ENCODE assay signal across 29 cellular contexts in the genomic region with DNA sequence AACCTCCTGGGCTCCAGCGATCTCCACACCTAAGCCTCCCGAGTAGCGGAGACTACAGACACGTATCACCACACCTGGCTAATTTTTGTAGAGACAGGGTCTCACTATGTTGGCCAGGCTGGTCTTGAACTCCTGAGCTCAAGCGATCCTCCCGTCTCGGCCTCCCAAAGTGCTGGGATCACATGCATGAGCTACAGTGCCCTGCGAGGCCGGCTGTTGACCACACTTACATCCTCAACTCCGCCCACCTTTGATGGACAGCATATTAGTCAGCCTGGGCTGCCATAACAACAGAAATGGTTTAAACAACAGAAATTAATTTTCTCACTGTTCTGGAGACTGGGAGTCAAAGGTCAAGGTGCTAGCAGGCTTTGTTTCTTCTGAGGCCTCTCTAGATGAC.
A peak's percentile ranks its signal among the peaks of the same experiment; 100 is the strongest.
DNase-seq lines count a peak whose midpoint lies in the region; ATAC-seq, FAIRE-seq and TF ChIP-seq lines count a peak whose summit lies in the region.
"Had no signal": no experiment of that assay in that cellular context is flagged by ENCODE, and none has a peak within 500 bp of the region (broad histone marks: within the 10 kb centered on the region; RNA-seq: fewer than 3 reads in every experiment).

No MANE protein-coding gene starts in this region.

- H3K36me3 ChIP-seq in IMR-90 (ENCODE audit: control insufficient read depth, insufficient read depth, low read length) = no peaks in the 10 kb centered on the region
- no peaks in the 10 kb centered on the region for H3K36me3 ChIP-seq in aorta (ENCODE audit: control insufficient read depth in 1 of 2, insufficient read depth in 2 of 2, low read length in 1 of 2)
- H3K36me3 ChIP-seq: BE2C, colonic mucosa, right lobe of liver had no signal

- 0 out of 2 replicates have a peak overlapping the region, but pooled peaks have one; percentile 48 for H3K14ac ChIP-seq in IMR-90 (replicated peaks; ENCODE audit: low read depth, low read length)

- 0 out of 3 replicates have a peak overlapping the region, but pooled peaks have one; percentile 10 for H2BK15ac ChIP-seq in IMR-90 (ENCODE audit: low read depth, low read length)

- H2AFZ ChIP-seq in IMR-90 (replicated peaks; ENCODE audit: low read length, poor library complexity) = no peak overlapping the region

- in situ Hi-C loops in Caki2 (cut with HindIII; ENCODE audit: low pct_unique_long_range_greater_than_20kb, low sequenced_read_pairs) = no loop called here
- in situ Hi-C loops in IMR-90 (cut with MboI; ENCODE audit: low sequenced_read_pairs) = no loop called here

- POLR2A ChIA-PET in IMR-90 (lab: Charles Lee; ENCODE audit: unreplicated experiment) = no interaction called here

- no peak overlapping the region for H2AK9ac ChIP-seq in IMR-90 (replicated peaks; ENCODE audit: low read depth, low read length, poor library complexity)

- no peak overlapping the region for H3K56ac ChIP-seq in IMR-90 (ENCODE audit: extremely low read depth, insufficient read depth, low read length)

- no peak for TF ChIP-seq POLR2A in IMR-90 (IDR thresholded peaks at IDR 0.05; ENCODE audit: low read depth, low read length)

- no peak overlapping the region for H4K91ac ChIP-seq in IMR-90 (ENCODE audit: insufficient read depth, low read depth, low read length)

- no peak for ATAC-seq in IMR-90 (ENCODE audit: low read depth)
- no peak for ATAC-seq in T-helper 17 cell
- no peak for ATAC-seq in aorta (ENCODE audit: low FRiP score)
- ATAC-seq: activated T-cell treated with anti-CD3 and anti-CD28 coated beads, Interleukin-2, amount 50 U/mL, for 72 hours; right lobe of liver; stimulated activated effector memory CD8-positive, alpha-beta T cell treated with anti-CD3 and anti-CD28 coated beads, Interleukin-12 subunit alpha, Interleukin-12 subunit beta, amount 100 ng/mL, for 72 hours; WTC11 had no signal

- H3K4me1 ChIP-seq in IMR-90 (ENCODE audit: control insufficient read depth, insufficient read depth, low read length) = peaks cover 15% of the 10 kb centered on the region
- H3K4me1 ChIP-seq in aorta (ENCODE audit: control insufficient read depth in 1 of 2, insufficient read depth in 2 of 2, low read length in 2 of 2) = no peaks in the 10 kb centered on the region
- H3K4me1 ChIP-seq: colonic mucosa, right lobe of liver had no signal

- H3K9me3 ChIP-seq in IMR-90 (ENCODE audit: control insufficient read depth, insufficient read depth, low read length) (no peaks in the 10 kb centered on the region), T-helper 17 cell (ENCODE audit: control insufficient read depth, low read length, poor library complexity, severe bottlenecking) (no peaks in the 10 kb centered on the region), aorta (ENCODE audit: control insufficient read depth, low read length) (no peaks in the 10 kb centered on the region)
- H3K9me3 ChIP-seq: BE2C, colonic mucosa, right lobe of liver had no signal

- dilution Hi-C loops in IMR-90 (cut with HindIII; ENCODE audit: low sequenced_read_pairs, unreplicated experiment) = no loop called here

- H3K4me3 ChIP-seq in IMR-90 (ENCODE audit: insufficient read depth, low read depth, low read length) = no peak overlapping the region
- no peak overlapping the region for H3K4me3 ChIP-seq in aorta (ENCODE audit: low read length in 2 of 2)
- H3K4me3 ChIP-seq: colonic mucosa, lung, right lobe of liver had no signal

- H4K8ac ChIP-seq in IMR-90 (ENCODE audit: low read depth in 2 of 2, low read length in 2 of 2) = no peak overlapping the region

- TF ChIP-seq CTCF in IMR-90 (conservative IDR thresholded peaks at IDR 0.05; ENCODE audit: low read depth, low read length) (no peak), type B pancreatic cell (conservative IDR thresholded peaks at IDR 0.05) (no peak)

- H3K27ac Mint-ChIP-seq in T-helper 17 cell (peak overlapping the region; percentile 9), type B pancreatic cell (no peak overlapping the region)
- H3K27ac Mint-ChIP-seq: activated naive CD4-positive, alpha-beta T cell treated with anti-CD3 and anti-CD28 coated beads for 36 hours; activated T-cell treated with anti-CD3 and anti-CD28 coated beads, Interleukin-2, amount 50 U/mL, for 72 hours; stimulated activated effector memory CD8-positive, alpha-beta T cell treated with anti-CD3 and anti-CD28 coated beads, Interleukin-12 subunit alpha, Interleukin-12 subunit beta, amount 100 ng/mL, for 72 hours; WTC11 had no signal

- H3K9me1 ChIP-seq in IMR-90 (ENCODE audit: insufficient read depth, low read length) = peaks cover 12% of the 10 kb centered on the region

- H3K18ac ChIP-seq in IMR-90 (ENCODE audit: low read depth, low read length) = no peak overlapping the region

- peak overlapping the region; percentile 32; the same call in 1 of the 2 replicates for H2BK120ac ChIP-seq in IMR-90 (ENCODE audit: low read depth, low read length)

- no peak overlapping the region for H2BK20ac ChIP-seq in IMR-90 (ENCODE audit: low read depth, low read length)

- peaks cover 12% of the 10 kb centered on the region for H3K4me1 Mint-ChIP-seq in T-helper 17 cell
- H3K4me1 Mint-ChIP-seq in type B pancreatic cell (ENCODE audit: unreplicated experiment) = peaks cover 10% of the 10 kb centered on the region
- H3K4me1 Mint-ChIP-seq: WTC11 had no signal

- BruUV-seq in IMR-90 (replicated peaks; lab: Mats Ljungman, UMichigan) = no TSS peak

- H3K36me3 Mint-ChIP-seq in T-helper 17 cell (ENCODE audit: low read depth) (no peaks in the 10 kb centered on the region), type B pancreatic cell (no peaks in the 10 kb centered on the region)
- H3K36me3 Mint-ChIP-seq: stimulated activated effector memory CD8-positive, alpha-beta T cell treated with anti-CD3 and anti-CD28 coated beads, Interleukin-12 subunit alpha, Interleukin-12 subunit beta, amount 100 ng/mL, for 72 hours; WTC11 had no signal

- intact Hi-C loops in IMR-90 (cut with micrococcal nuclease) (loop anchor here (10.0 kb wide), 1 partner anchor 134 kb away; no protein-coding TSS in a partner anchor), aorta (cut with DNase I) (no loop called here)

- 100% methylated on average over 3 of the region's 10 CpGs; no CpG with 5 or more reads in 1 of the 2 experiments for WGBS in IMR-90 (ENCODE audit: extremely low coverage in 2 of 2, insufficient read length in 1 of 2), 2 experiments
- WGBS in aorta, 2 donors = 94 to 99% methylated on average over 10 of the region's 10 CpGs

- no peak overlapping the region for H2AK5ac ChIP-seq in IMR-90 (ENCODE audit: low read depth, low read length)

- no peak overlapping the region for H4K5ac ChIP-seq in IMR-90 (ENCODE audit: low read depth, low read length)

- peak; percentile 12 for DNase-seq in Caki2 (ENCODE audit: low read depth)
- DNase-seq in IMR-90 = no peak
- no peak for DNase-seq in T-helper 17 cell
- DNase-seq in iris pigment epithelial cell (ENCODE audit: low read depth) = peak; percentile 57
- DNase-seq in aorta = no peak
- DNase-seq in SIG-M5 treated with dmso at 0.1 percent for 504 hours (lab: John Stamatoyannopoulos, UW; ENCODE audit: unreplicated experiment) = no peak
- DNase-seq in HTR-8/SVneo (ENCODE audit: insufficient read length, low spot score) = no peak
- DNase-seq in type B pancreatic cell (ENCODE audit: extremely low spot score, unreplicated experiment) = no peak
- DNase-seq: activated CD4-positive, alpha-beta T cell treated with anti-CD3 and anti-CD28 coated beads, Interleukin-2, amount 50 U/mL, for 1 hour; activated naive CD4-positive, alpha-beta T cell treated with anti-CD3 and anti-CD28 coated beads for 36 hours; activated T-cell treated with anti-CD3 and anti-CD28 coated beads, Interleukin-2, amount 50 U/mL, for 72 hours; amniotic stem cell; BE2C; colonic mucosa; DMS79; effector memory CD4-positive, alpha-beta T cell; NCI-H1417; NCI-H2081; NCI-H345; NCI-H748 treated with DMSO at 0.1 percent for 48 hours; right lobe of liver; stimulated activated CD4-positive, alpha-beta T cell treated with anti-CD3 and anti-CD28 coated beads, Interleukin-4, amount 100 ng/mL, for 24 hours; T1000; trophoblast cell had no signal

- no peak overlapping the region for H3K4me3 Mint-ChIP-seq in T-helper 17 cell
- H3K4me3 Mint-ChIP-seq in type B pancreatic cell = no peak overlapping the region
- H3K4me3 Mint-ChIP-seq: activated naive CD4-positive, alpha-beta T cell treated with anti-CD3 and anti-CD28 coated beads for 36 hours; activated T-cell treated with anti-CD3 and anti-CD28 coated beads, Interleukin-2, amount 50 U/mL, for 72 hours; stimulated activated effector memory CD8-positive, alpha-beta T cell treated with anti-CD3 and anti-CD28 coated beads, Interleukin-12 subunit alpha, Interleukin-12 subunit beta, amount 100 ng/mL, for 72 hours; WTC11 had no signal

- CTCF ChIA-PET in IMR-90 (lab: Yijun Ruan, JAX) = interaction anchor here (0.7 to 0.9 kb wide), 2 partner anchors 286 to 330 kb away, joined by 3 read pairs; no protein-coding TSS in a partner anchor

- H3K9me3 Mint-ChIP-seq in type B pancreatic cell = no peaks in the 10 kb centered on the region
- H3K9me3 Mint-ChIP-seq: activated naive CD4-positive, alpha-beta T cell treated with anti-CD3 and anti-CD28 coated beads for 36 hours; activated T-cell treated with anti-CD3 and anti-CD28 coated beads, Interleukin-2, amount 50 U/mL, for 72 hours; stimulated activated effector memory CD8-positive, alpha-beta T cell treated with anti-CD3 and anti-CD28 coated beads, Interleukin-12 subunit alpha, Interleukin-12 subunit beta, amount 100 ng/mL, for 72 hours; WTC11 had no signal

- no peak for FAIRE-seq in HTR-8/SVneo (lab: Jason Lieb, UNC)
- FAIRE-seq: bronchial epithelial cell, GM18507 had no signal

- no peak overlapping the region for H3K4ac ChIP-seq in IMR-90 (ENCODE audit: low read depth, low read length)

- H3K27me3 ChIP-seq in IMR-90 (ENCODE audit: control insufficient read depth, insufficient read depth, low read length) (no peaks in the 10 kb centered on the region), aorta (ENCODE audit: control insufficient read depth in 1 of 2, insufficient read depth in 2 of 2, low read length in 1 of 2) (no peaks in the 10 kb centered on the region)
- H3K27me3 ChIP-seq: BE2C, colonic mucosa, right lobe of liver had no signal

- H3K27me3 Mint-ChIP-seq in T-helper 17 cell = no peaks in the 10 kb centered on the region
- H3K27me3 Mint-ChIP-seq in type B pancreatic cell = peaks cover 8% of the 10 kb centered on the region

- no peaks in the 10 kb centered on the region for H4K20me1 ChIP-seq in IMR-90 (ENCODE audit: insufficient read depth, low read length)

- H3K9ac ChIP-seq in IMR-90 (ENCODE audit: low read depth, low read length) = no peak overlapping the region

- TF ChIP-seq RAD21 in IMR-90 (IDR thresholded peaks at IDR 0.05; ENCODE audit: low read length) = no peak

- no peak overlapping the region for H3K23ac ChIP-seq in IMR-90 (ENCODE audit: low read depth, low read length)

- no peaks in the 10 kb centered on the region for H3K79me1 ChIP-seq in IMR-90 (ENCODE audit: low read depth in 1 of 2, low read length in 2 of 2)

- H2BK5ac ChIP-seq in IMR-90 (ENCODE audit: low read depth, low read length, poor library complexity, severe bottlenecking) = no peak overlapping the region

- no peak overlapping the region for H3K27ac ChIP-seq in IMR-90 (ENCODE audit: insufficient read depth, low read length)
- no peak overlapping the region for H3K27ac ChIP-seq in aorta (ENCODE audit: low read depth in 1 of 2, low read length in 2 of 2)
- H3K27ac ChIP-seq: colonic mucosa, right lobe of liver had no signal

- no peak overlapping the region for H3K4me2 ChIP-seq in IMR-90 (ENCODE audit: low read depth, low read length)

TF ChIP-seq in IMR-90, 13 proteins besides CTCF, POLR2A, EP300 and RAD21 (continues in another document):
- TF ChIP-seq NFE2L2 (IDR thresholded peaks at IDR 0.05; ENCODE audit: low read depth, low read length) = no peak

Comparison
In these comparisons a context has a peak if more than half of its experiments do, and no peak if none do; other contexts are left out.
1. DNase-seq: peak in Caki2 (single experiment) and iris pigment epithelial cell (single experiment); none in IMR-90 (single experiment), T-helper 17 cell (0 of 3), aorta (0 of 2), SIG-M5 treated with dmso at 0.1 percent for 504 hours (single experiment), HTR-8/SVneo (single experiment) and type B pancreatic cell (single experiment).